34 cellular contexts compared by ENCODE assay signal in genomic region chr14:91520138-91520537, GRCh38.
"Had no signal": no experiment of that assay in that cellular context is flagged by ENCODE, and none has a peak within 500 bp of the region (broad histone marks: within the 10 kb centered on the region; RNA-seq: fewer than 3 reads in every experiment).

No MANE protein-coding gene starts in this region.

- H3K36me3 Mint-ChIP-seq: activated CD8-positive, alpha-beta memory T cell treated with anti-CD3 and anti-CD28 coated beads, Interleukin-2, amount 10 ng/mL, durations not matched to agents 7 days and 5 days; activated naive CD4-positive, alpha-beta T cell treated with anti-CD3 and anti-CD28 coated beads, Interleukin-2, amount 50 U/mL, for 72 hours; activated naive CD8-positive, alpha-beta T cell treated with anti-CD3 and anti-CD28 coated beads for 36 hours had no signal

- DNase-seq: activated B cell treated with CpG ODN at 0.5 μM for 24 hours; activated CD4-positive, alpha-beta memory T cell treated with anti-CD3 and anti-CD28 coated beads, Interleukin-2, amount 10 ng/mL, durations not matched to agents 7 days and 5 days; activated CD4-positive, alpha-beta T cell treated with anti-CD3 and anti-CD28 coated beads for 48 hours; activated CD4-positive, alpha-beta T cell treated with anti-CD3 and anti-CD28 coated beads, Interleukin-2, amount 10 ng/mL, durations not matched to agents 7 days and 5 days; activated CD4-positive, alpha-beta T cell treated with anti-CD3 and anti-CD28 coated beads, Interleukin-2, amount 50 U/mL, for 48 hours; activated CD4-positive, CD25-positive, alpha-beta regulatory T cell treated with anti-CD3 and anti-CD28 coated beads, Interleukin-2, amount 50 U/mL, for 72 hours; activated CD8-positive, alpha-beta memory T cell treated with anti-CD3 and anti-CD28 coated beads for 24 hours; activated CD8-positive, alpha-beta memory T cell treated with anti-CD3 and anti-CD28 coated beads, Interleukin-2, amount 10 ng/mL, durations not matched to agents 7 days and 5 days; activated CD8-positive, alpha-beta memory T cell treated with anti-CD3 and anti-CD28 coated beads, Interleukin-2, amount 50 U/mL, for 48 hours; activated CD8-positive, alpha-beta T cell treated with anti-CD3 and anti-CD28 coated beads, Interleukin-2, amount 10 ng/mL, durations not matched to agents 7 days and 5 days; activated effector memory CD4-positive, alpha-beta T cell treated with Interleukin-2 at 50 U/mL for 16 hours; activated gamma-delta T cell; activated naive CD4-positive, alpha-beta T cell treated with anti-CD3 and anti-CD28 coated beads, Interleukin-2, amount 50 U/mL, for 16 hours; activated naive CD4-positive, alpha-beta T cell treated with Interleukin-2 at 50 U/mL for 16 hours; activated naive CD8-positive, alpha-beta T cell treated with anti-CD3 and anti-CD28 coated beads for 36 hours; activated T-cell treated with anti-CD3 and anti-CD28 coated beads, Interleukin-2, amount 50 U/mL, for 24 hours; activated T-cell treated with anti-CD3 and anti-CD28 coated beads, Interleukin-2, amount 50 U/mL, for 48 hours; adrenal gland; amniotic stem cell; aorta; body of pancreas; brain microvascular endothelial cell; central memory CD4-positive, alpha-beta T cell; T-helper 1 cell; T-helper 2 cell; T-helper 9 cell had no signal

- ATAC-seq: activated CD8-positive, alpha-beta memory T cell treated with anti-CD3 and anti-CD28 coated beads, Interleukin-2, amount 10 ng/mL, durations not matched to agents 7 days and 5 days; activated CD8-positive, alpha-beta T cell treated with anti-CD3 and anti-CD28 coated beads, Interleukin-2, amount 10 ng/mL, durations not matched to agents 7 days and 5 days; activated naive CD4-positive, alpha-beta T cell treated with anti-CD3 and anti-CD28 coated beads, Interleukin-2, amount 50 U/mL, for 72 hours; body of pancreas had no signal

- H3K27ac ChIP-seq: adrenal gland, body of pancreas, brain microvascular endothelial cell, breast epithelium, VCaP had no signal

- H3K4me3 ChIP-seq: adrenal gland, body of pancreas, breast epithelium had no signal

- H3K36me3 ChIP-seq: adrenal gland, brain microvascular endothelial cell, breast epithelium had no signal

- H3K9me3 ChIP-seq: adrenal gland, body of pancreas, breast epithelium had no signal

- H3K27me3 Mint-ChIP-seq: activated naive CD8-positive, alpha-beta T cell treated with anti-CD3 and anti-CD28 coated beads for 36 hours had no signal

- H3K9me3 Mint-ChIP-seq: activated B cell treated with CpG ODN at 0.5 μM for 24 hours; activated naive CD4-positive, alpha-beta T cell treated with anti-CD3 and anti-CD28 coated beads, Interleukin-2, amount 50 U/mL, for 72 hours; activated naive CD8-positive, alpha-beta T cell treated with anti-CD3 and anti-CD28 coated beads for 36 hours; activated T-helper 2 cell treated with anti-CD3 and anti-CD28 coated beads, Interferon-gamma antibody, Interleukin-2, Interleukin-4, amounts not matched to agents 10 μg/mL and 5 μg/mL and 100 μg/mL, durations not matched to agents 14 hours and 24 hours and 36 hours; T-helper 2 cell treated with Interferon-gamma antibody and Interleukin-4, amounts not matched to agents 5 μg/mL and 100 μg/mL, for 36 hours had no signal

- FAIRE-seq: astrocyte, TTC549 had no signal

- H3K4me1 ChIP-seq: adrenal gland, body of pancreas, breast epithelium had no signal

- H3K27ac Mint-ChIP-seq: activated B cell treated with CpG ODN at 0.5 μM for 24 hours; activated CD4-positive, alpha-beta memory T cell treated with anti-CD3 and anti-CD28 coated beads, Interleukin-2, amount 10 ng/mL, durations not matched to agents 7 days and 5 days; activated CD4-positive, alpha-beta T cell treated with anti-CD3 and anti-CD28 coated beads, Interleukin-2, amount 10 ng/mL, durations not matched to agents 7 days and 5 days; activated CD8-positive, alpha-beta memory T cell treated with anti-CD3 and anti-CD28 coated beads, Interleukin-2, amount 10 ng/mL, durations not matched to agents 7 days and 5 days; activated CD8-positive, alpha-beta T cell treated with anti-CD3 and anti-CD28 coated beads, Interleukin-2, amount 10 ng/mL, durations not matched to agents 7 days and 5 days; activated naive CD8-positive, alpha-beta T cell treated with anti-CD3 and anti-CD28 coated beads for 36 hours; activated T-cell treated with anti-CD3 and anti-CD28 coated beads, Interleukin-2, amount 50 U/mL, for 24 hours; activated T-helper 2 cell treated with anti-CD3 and anti-CD28 coated beads, Interferon-gamma antibody, Interleukin-2, Interleukin-4, amounts not matched to agents 10 μg/mL and 5 μg/mL and 100 μg/mL, durations not matched to agents 14 hours and 24 hours and 36 hours; T-helper 1 cell treated with Interleukin-12 subunit alpha and Interleukin-12 subunit beta and Interleukin-4 antibody, amounts not matched to agents 30 μg/mL and 1 μg/mL, for 36 hours; T-helper 2 cell treated with Interferon-gamma antibody and Interleukin-4, amounts not matched to agents 5 μg/mL and 100 μg/mL, for 36 hours had no signal

- H3K4me1 Mint-ChIP-seq: activated B cell treated with CpG ODN at 0.5 μM for 24 hours; activated CD8-positive, alpha-beta memory T cell treated with anti-CD3 and anti-CD28 coated beads, Interleukin-2, amount 10 ng/mL, durations not matched to agents 7 days and 5 days; activated naive CD8-positive, alpha-beta T cell treated with anti-CD3 and anti-CD28 coated beads for 36 hours had no signal

- H3K4me3 Mint-ChIP-seq: activated B cell treated with CpG ODN at 0.5 μM for 24 hours; activated CD4-positive, alpha-beta memory T cell treated with anti-CD3 and anti-CD28 coated beads, Interleukin-2, amount 10 ng/mL, durations not matched to agents 7 days and 5 days; activated CD4-positive, alpha-beta T cell treated with anti-CD3 and anti-CD28 coated beads, Interleukin-2, amount 10 ng/mL, durations not matched to agents 7 days and 5 days; activated CD8-positive, alpha-beta memory T cell treated with anti-CD3 and anti-CD28 coated beads, Interleukin-2, amount 10 ng/mL, durations not matched to agents 7 days and 5 days; activated CD8-positive, alpha-beta T cell treated with anti-CD3 and anti-CD28 coated beads, Interleukin-2, amount 10 ng/mL, durations not matched to agents 7 days and 5 days; activated naive CD8-positive, alpha-beta T cell treated with anti-CD3 and anti-CD28 coated beads for 36 hours; activated T-cell treated with anti-CD3 and anti-CD28 coated beads, Interleukin-2, amount 50 U/mL, for 24 hours; T-helper 1 cell treated with Interleukin-12 subunit alpha and Interleukin-12 subunit beta and Interleukin-4 antibody, amounts not matched to agents 30 μg/mL and 1 μg/mL, for 36 hours; T-helper 2 cell treated with Interferon-gamma antibody and Interleukin-4, amounts not matched to agents 5 μg/mL and 100 μg/mL, for 36 hours had no signal

- H3K27me3 ChIP-seq: adrenal gland, body of pancreas, brain microvascular endothelial cell, breast epithelium had no signal
